Comparison of ENCODE assay signal across 8 cellular contexts in the genomic region with DNA sequence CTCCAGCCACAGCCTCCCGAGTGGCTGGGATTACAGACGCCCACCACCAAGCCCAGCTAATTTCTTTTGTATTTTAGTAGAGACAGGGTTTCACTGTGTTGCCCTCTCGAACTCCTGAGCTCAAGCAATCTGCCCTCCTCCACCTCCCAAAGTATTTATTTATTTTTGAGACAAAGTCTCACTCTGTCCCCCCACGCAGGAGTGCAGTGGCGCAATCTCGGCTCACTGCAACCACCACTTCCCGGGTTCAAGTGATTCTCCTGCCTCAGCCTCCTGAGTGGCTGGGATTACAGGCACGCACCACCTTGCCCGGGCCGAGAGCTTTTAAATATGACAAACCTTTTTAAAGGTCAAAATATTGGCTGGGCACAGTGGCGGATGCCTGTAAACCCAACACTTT.
"Had no signal": no experiment of that assay in that cellular context is flagged by ENCODE, and none has a peak within 500 bp of the region (broad histone marks: within the 10 kb centered on the region; RNA-seq: fewer than 3 reads in every experiment).

No MANE protein-coding gene starts in this region.

- ATAC-seq: HCT116 had no signal

- H2AFZ ChIP-seq: GM23248 had no signal

- H3K4me2 ChIP-seq: KMS-11 had no signal

- H3K36me3 ChIP-seq: HAP-1 had no signal

- DNase-seq: GM23248, GOT3, H7, KBM-7 had no signal

- FAIRE-seq: HTR-8/SVneo had no signal

- H3K9ac ChIP-seq: GM23248, KMS-11 had no signal

- H3K4me3 ChIP-seq: GM23248, HAP-1 had no signal

- H3K9me3 ChIP-seq: HAP-1 had no signal

- H3K27ac ChIP-seq: GM23248, KMS-11 had no signal
